In the genomic region with DNA sequence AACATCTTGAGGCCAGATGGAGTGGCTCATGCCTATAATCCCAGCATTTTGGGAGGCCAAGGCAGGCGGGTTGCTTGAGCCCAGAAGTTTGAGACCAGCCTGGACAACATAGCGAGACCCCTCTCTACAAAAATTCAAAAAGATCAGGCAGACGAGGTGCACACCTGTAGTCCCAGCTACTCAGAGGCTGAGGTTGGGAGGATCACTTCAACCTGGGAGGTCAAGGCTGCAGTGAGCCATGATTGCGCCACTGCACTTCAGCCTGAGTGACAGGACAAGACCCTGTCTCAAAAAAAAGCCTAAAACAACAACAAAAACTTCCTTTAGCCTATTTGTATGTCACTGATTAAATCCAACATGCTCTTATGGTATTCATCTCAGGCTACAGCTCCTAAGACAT, we compare ENCODE assay signal across 10 cellular contexts. TPM values are rescaled to one million over a fixed set of nuclear protein-coding genes. Genes with fewer than 3 reads are reported as not detected.
DNase-seq lines count a peak whose midpoint lies in the region; ATAC-seq and TF ChIP-seq lines count a peak whose summit lies in the region.
"Had no signal": no experiment of that assay in that cellular context is flagged by ENCODE, and none has a peak within 500 bp of the region (broad histone marks: within the 10 kb centered on the region; RNA-seq: fewer than 3 reads in every experiment).

No MANE protein-coding gene starts in this region.

- no peaks in the 10 kb centered on the region for H3K27me3 ChIP-seq in left ventricle myocardium inferior (ENCODE audit: low read depth)
- no peaks in the 10 kb centered on the region for H3K27me3 ChIP-seq in muscle layer of duodenum (ENCODE audit: low read depth, low read length)
- H3K27me3 ChIP-seq in uterus: no peaks in the 10 kb centered on the region

- H3K36me3 ChIP-seq in left ventricle myocardium inferior (peaks cover 12% of the 10 kb centered on the region), muscle layer of duodenum (ENCODE audit: control insufficient read depth in 1 of 2, insufficient read depth in 2 of 2, low read length in 2 of 2) (no peaks in the 10 kb centered on the region), uterus (no peaks in the 10 kb centered on the region)

- peaks cover 18% of the 10 kb centered on the region for H3K4me1 ChIP-seq in left ventricle myocardium inferior
- peaks cover 7 to 11% of the 10 kb centered on the region in 2 donors for H3K4me1 ChIP-seq in muscle layer of duodenum (ENCODE audit: control insufficient read depth in 1 of 2, insufficient read depth in 2 of 2, low read length in 2 of 2)
- H3K4me1 ChIP-seq in uterus: peaks cover 0 to 7% of the 10 kb centered on the region in 2 donors

- DNase-seq in left ventricle myocardium inferior (no peak), Right ventricle myocardium inferior (ENCODE audit: missing footprints) (no peak), uterus (no peak), NOMO-1 treated with dmso at 0.1 percent for 144 hours (lab: John Stamatoyannopoulos, UW; ENCODE audit: unreplicated experiment) (no peak), amniotic stem cell (lab: John Stamatoyannopoulos, UW) (no peak)
- DNase-seq: effector memory CD4-positive, alpha-beta T cell; NCI-H524 treated with DMSO at 0.1 percent for 48 hours had no signal

- peaks cover 11% of the 10 kb centered on the region for H3K9me3 ChIP-seq in left ventricle myocardium inferior (replicated peaks)
- no peaks in the 10 kb centered on the region for H3K9me3 ChIP-seq in muscle layer of duodenum (ENCODE audit: control insufficient read depth in 1 of 2, low read length in 2 of 2)
- no peaks in the 10 kb centered on the region for H3K9me3 ChIP-seq in uterus

- ATAC-seq in Right ventricle myocardium inferior: no peak
- ATAC-seq in HG03196 (IDR thresholded peaks at IDR 0.05; ENCODE audit: unreplicated experiment): no peak

- no peak for TF ChIP-seq POLR2A in uterus (IDR thresholded peaks at IDR 0.05)

- TF ChIP-seq CTCF in left ventricle myocardium inferior (IDR thresholded peaks at IDR 0.05; ENCODE audit: borderline replicate concordance): no peak
- no peak for TF ChIP-seq CTCF in uterus (IDR thresholded peaks at IDR 0.05)

- intact Hi-C loops in left ventricle myocardium inferior (cut with micrococcal nuclease): loop anchor here (10.0 kb wide), 2 partner anchors 65 to 175 kb away; partner anchors contain the start of gene MORC3
- intact Hi-C loops in Right ventricle myocardium inferior (cut with DNase I): loop anchor here (5.0 kb wide), 1 partner anchor 58 kb away; no protein-coding TSS in a partner anchor
- intact Hi-C loops in uterus (cut with DNase I; ENCODE audit: low total_unique reads): no loop called here

- H3K27ac ChIP-seq in left ventricle myocardium inferior (replicated peaks) (peak overlapping the region; percentile 86), angular gyrus (ENCODE audit: low read depth, low read length) (peak overlapping the region; percentile 35), muscle layer of duodenum (ENCODE audit: low read length) (peak overlapping the region; percentile 17), uterus (peak overlapping the region; percentile 39 to 63)

- H3K4me3 ChIP-seq in left ventricle myocardium inferior (peak overlapping the region; percentile 10), muscle layer of duodenum (ENCODE audit: low read depth in 1 of 2, low read length in 2 of 2) (no peak overlapping the region), uterus (no peak overlapping the region)

RNA-seq across cellular contexts. Expression of gene DOP1B, which starts 6.8 kb away (rescaled TPM):
- total RNA-seq in left ventricle myocardium inferior: 13.6 TPM
- 17.9 TPM for total RNA-seq in Right ventricle myocardium inferior
- total RNA-seq in uterus: 10 to 100 TPM in 3 of 4 donors, 1 to 10 TPM in 1; 3.8 to 18.7 (median 14.9) TPM

RNA-seq across cellular contexts. Expression of gene CBR3, which starts 14.9 kb away (rescaled TPM):
- total RNA-seq in left ventricle myocardium inferior (2.0 TPM), Right ventricle myocardium inferior (2.5 TPM), uterus (1 to 10 TPM; 2.6 to 7.3 (median 5.2) TPM)

Comparison
In these comparisons a context has a peak if more than half of its experiments do, and no peak if none do; other contexts are left out.
1. H3K27ac ChIP-seq: peak in every context shown above with its lines; median percentile 86 in left ventricle myocardium inferior; 51 in uterus; 35 in angular gyrus; 17 in muscle layer of duodenum.